In genomic region chr10:11112718-11113117, GRCh38 we compare ENCODE assay signal across 18 cellular contexts.
A peak's percentile ranks its signal among the peaks of the same experiment; 100 is the strongest.
DNase-seq lines count a peak whose midpoint lies in the region; ATAC-seq and TF ChIP-seq lines count a peak whose summit lies in the region.
"Had no signal": no experiment of that assay in that cellular context is flagged by ENCODE, and none has a peak within 500 bp of the region (broad histone marks: within the 10 kb centered on the region; RNA-seq: fewer than 3 reads in every experiment).

No MANE protein-coding gene starts in this region.

- H3K4me2 ChIP-seq in PC-3 (ENCODE audit: low read length), result no peak overlapping the region
- H3K4me2 ChIP-seq: KMS-11 had no signal

- DNase-seq in HT1080 (ENCODE audit: low read depth), result peak; percentile 48
- DNase-seq in PC-3, result peak; percentile 6
- DNase-seq in dermis blood vessel endothelial cell, result peak; percentile 49
- no peak for DNase-seq in stimulated activated effector memory CD8-positive, alpha-beta T cell treated with anti-CD3 and anti-CD28 coated beads, Interleukin-12 subunit alpha, Interleukin-12 subunit beta, amount 100 ng/mL, for 72 hours (ENCODE audit: low spot score in 2 of 2)
- DNase-seq in prostate gland (ENCODE audit: low spot score), result no peak
- no peak for DNase-seq in iPS-NIHi7 (ENCODE audit: extremely low spot score)
- DNase-seq in erythroblast (lab: John Stamatoyannopoulos, UW), result no peak
- DNase-seq: BE2C, HCEC 1CT, MG63, NCI-H1105 treated with DMSO at 0.1 percent for 48 hours, NCI-H1694 treated with DMSO at 0.1 percent for 48 hours, NCI-H2107, NCI-H226, NCI-H524 treated with DMSO at 0.1 percent for 48 hours had no signal

- BruUV-seq in PC-3 (replicated peaks; lab: Mats Ljungman, UMichigan), result no TSS peak

- H3K27ac ChIP-seq in PC-3 (ENCODE audit: low read length), result no peak overlapping the region
- H3K27ac ChIP-seq in prostate gland, result no peak overlapping the region
- H3K27ac ChIP-seq: KMS-11, SJSA1 had no signal

- no peaks in the 10 kb centered on the region for H3K36me3 Mint-ChIP-seq in stimulated activated effector memory CD8-positive, alpha-beta T cell treated with anti-CD3 and anti-CD28 coated beads, Interleukin-12 subunit alpha, Interleukin-12 subunit beta, amount 100 ng/mL, for 72 hours

- H3K9ac ChIP-seq in PC-3 (ENCODE audit: low read length), result no peak overlapping the region
- H3K9ac ChIP-seq: KMS-11 had no signal

- H2AFZ ChIP-seq in PC-3 (ENCODE audit: low read length), result no peak overlapping the region

- ATAC-seq in PC-3, result no peak
- no peak for ATAC-seq in stimulated activated effector memory CD8-positive, alpha-beta T cell treated with anti-CD3 and anti-CD28 coated beads, Interleukin-12 subunit alpha, Interleukin-12 subunit beta, amount 100 ng/mL, for 72 hours

- H3K79me2 ChIP-seq in PC-3 (ENCODE audit: low read length), result no peaks in the 10 kb centered on the region

- CTCF ChIA-PET in PC-3 (lab: Charles Lee), result no interaction called here

- H3K4me1 ChIP-seq in PC-3 (ENCODE audit: insufficient read depth, low read length), result no peaks in the 10 kb centered on the region
- no peaks in the 10 kb centered on the region for H3K4me1 ChIP-seq in prostate gland (replicated peaks)
- H3K4me1 ChIP-seq: BE2C, SJSA1 had no signal

- H3K36me3 ChIP-seq in PC-3 (ENCODE audit: low read depth, low read length) (no peaks in the 10 kb centered on the region), prostate gland (no peaks in the 10 kb centered on the region)
- H3K36me3 ChIP-seq: BE2C, MG63, SJSA1 had no signal

- no peaks in the 10 kb centered on the region for H3K9me3 Mint-ChIP-seq in stimulated activated effector memory CD8-positive, alpha-beta T cell treated with anti-CD3 and anti-CD28 coated beads, Interleukin-12 subunit alpha, Interleukin-12 subunit beta, amount 100 ng/mL, for 72 hours
- H3K9me3 Mint-ChIP-seq: CD4-positive, alpha-beta T cell had no signal

- no peaks in the 10 kb centered on the region for H3K27me3 ChIP-seq in PC-3 (ENCODE audit: low read length)
- no peaks in the 10 kb centered on the region for H3K27me3 ChIP-seq in prostate gland (replicated peaks; ENCODE audit: insufficient read depth)
- H3K27me3 ChIP-seq: BE2C, MG63, SJSA1 had no signal

- no peaks in the 10 kb centered on the region for H3K9me3 ChIP-seq in PC-3 (ENCODE audit: low read length)
- H3K9me3 ChIP-seq in prostate gland, result no peaks in the 10 kb centered on the region
- H3K9me3 ChIP-seq: BE2C, MG63, SJSA1 had no signal

- no peaks in the 10 kb centered on the region for H3F3A ChIP-seq in PC-3 (ENCODE audit: low read length, unreplicated experiment)

- TF ChIP-seq CTCF in PC-3 (conservative IDR thresholded peaks at IDR 0.05; ENCODE audit: low read depth, low read length) (no peak), prostate gland (IDR thresholded peaks at IDR 0.05) (no peak)

- intact Hi-C loops in PC-3 (cut with micrococcal nuclease), result no loop called here
- intact Hi-C loops in prostate gland (cut with DNase I), result no loop called here

- no peak overlapping the region for H3K4me3 ChIP-seq in PC-3 (ENCODE audit: low read length)
- H3K4me3 ChIP-seq in prostate gland, result no peak overlapping the region
- H3K4me3 ChIP-seq: MG63, SJSA1 had no signal

- peaks cover 9% of the 10 kb centered on the region for H3K4me1 Mint-ChIP-seq in stimulated activated effector memory CD8-positive, alpha-beta T cell treated with anti-CD3 and anti-CD28 coated beads, Interleukin-12 subunit alpha, Interleukin-12 subunit beta, amount 100 ng/mL, for 72 hours

- H4K20me1 ChIP-seq in PC-3 (ENCODE audit: low read length), result no peaks in the 10 kb centered on the region

- no peaks in the 10 kb centered on the region for H3K9me2 ChIP-seq in PC-3 (replicated peaks; ENCODE audit: low read length)

- peak overlapping the region; percentile 59 for H3K27ac Mint-ChIP-seq in stimulated activated effector memory CD8-positive, alpha-beta T cell treated with anti-CD3 and anti-CD28 coated beads, Interleukin-12 subunit alpha, Interleukin-12 subunit beta, amount 100 ng/mL, for 72 hours

- no peak overlapping the region for H3K4me3 Mint-ChIP-seq in stimulated activated effector memory CD8-positive, alpha-beta T cell treated with anti-CD3 and anti-CD28 coated beads, Interleukin-12 subunit alpha, Interleukin-12 subunit beta, amount 100 ng/mL, for 72 hours

- 86% methylated on average over 11 of the region's 11 CpGs for WGBS in prostate gland

- TF ChIP-seq POLR2A in prostate gland (IDR thresholded peaks at IDR 0.05) (no peak), erythroblast (IDR thresholded peaks at IDR 0.05; ENCODE audit: low read length) (no peak)

- POLR2A ChIA-PET in PC-3 (lab: Charles Lee; ENCODE audit: unreplicated experiment), result no interaction called here

Comparison
In these comparisons a context has a peak if more than half of its experiments do, and no peak if none do; other contexts are left out.
1. DNase-seq: peak in HT1080 (single experiment), PC-3 (single experiment) and dermis blood vessel endothelial cell (single experiment); none in stimulated activated effector memory CD8-positive, alpha-beta T cell treated with anti-CD3 and anti-CD28 coated beads, Interleukin-12 subunit alpha, Interleukin-12 subunit beta, amount 100 ng/mL, for 72 hours (0 of 2), prostate gland (single experiment), iPS-NIHi7 (single experiment) and erythroblast (0 of 2).